ENCODE assay signal across 37 cellular contexts in the genomic region with DNA sequence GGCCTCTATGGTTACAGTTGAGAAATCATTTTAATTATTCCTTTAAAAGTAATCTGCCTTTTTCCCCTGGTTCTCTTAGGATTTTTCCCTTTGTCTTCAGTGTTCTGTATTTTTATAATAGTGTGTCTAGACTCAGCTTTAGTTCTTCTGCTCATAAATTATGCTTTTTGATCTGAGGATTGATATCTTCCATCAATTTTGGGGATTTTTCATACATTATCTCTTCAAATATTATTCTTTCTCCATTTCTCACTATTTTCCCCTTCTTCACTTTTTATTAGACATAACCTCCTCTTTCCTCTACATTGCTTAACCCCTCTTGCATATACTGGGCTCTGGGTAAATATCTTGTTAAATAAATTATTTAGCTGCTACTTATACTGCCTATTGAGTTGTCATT.
"Had no signal": no experiment of that assay in that cellular context is flagged by ENCODE, and none has a peak within 500 bp of the region (broad histone marks: within the 10 kb centered on the region; RNA-seq: fewer than 3 reads in every experiment).

No MANE protein-coding gene starts in this region.

- H3K4me3 Mint-ChIP-seq: activated CD4-positive, alpha-beta memory T cell treated with anti-CD3 and anti-CD28 coated beads, Interleukin-2, amount 10 ng/mL, durations not matched to agents 7 days and 5 days; activated CD4-positive, alpha-beta T cell treated with anti-CD3 and anti-CD28 coated beads for 36 hours; activated CD4-positive, alpha-beta T cell treated with anti-CD3 and anti-CD28 coated beads, Interleukin-2, amount 10 ng/mL, durations not matched to agents 7 days and 5 days; activated CD8-positive, alpha-beta memory T cell treated with anti-CD3 and anti-CD28 coated beads, Interleukin-2, amount 10 ng/mL, durations not matched to agents 7 days and 5 days; activated CD8-positive, alpha-beta T cell treated with anti-CD3 and anti-CD28 coated beads, Interleukin-2, amount 10 ng/mL, durations not matched to agents 7 days and 5 days; activated naive CD4-positive, alpha-beta T cell treated with anti-CD3 and anti-CD28 coated beads, Interleukin-2, amount 10 ng/mL, durations not matched to agents 7 days and 5 days; activated naive CD4-positive, alpha-beta T cell treated with anti-CD3 and anti-CD28 coated beads, Interleukin-2, amount 50 U/mL, for 24 hours; activated naive CD8-positive, alpha-beta T cell; activated naive CD8-positive, alpha-beta T cell treated with anti-CD3 and anti-CD28 coated beads, Interleukin-2, amount 10 ng/mL, durations not matched to agents 7 days and 5 days; activated naive CD8-positive, alpha-beta T cell treated with anti-CD3 and anti-CD28 coated beads, Interleukin-2, amount 50 U/mL, for 24 hours; brain; central memory CD8-positive, alpha-beta T cell; T-helper 1 cell treated with Interleukin-12 subunit alpha and Interleukin-12 subunit beta and Interleukin-4 antibody, amounts not matched to agents 30 μg/mL and 1 μg/mL, for 36 hours; T-helper 2 cell treated with Interferon-gamma antibody and Interleukin-4, amounts not matched to agents 5 μg/mL and 100 μg/mL, for 36 hours; WTC11 had no signal

- H3K9me3 Mint-ChIP-seq: activated CD4-positive, alpha-beta memory T cell treated with anti-CD3 and anti-CD28 coated beads, Interleukin-2, amount 10 ng/mL, durations not matched to agents 7 days and 5 days; activated CD4-positive, alpha-beta T cell treated with anti-CD3 and anti-CD28 coated beads, Interleukin-2, amount 10 ng/mL, durations not matched to agents 7 days and 5 days; activated naive CD4-positive, alpha-beta T cell treated with anti-CD3 and anti-CD28 coated beads, Interleukin-2, amount 10 ng/mL, durations not matched to agents 7 days and 5 days; activated naive CD4-positive, alpha-beta T cell treated with anti-CD3 and anti-CD28 coated beads, Interleukin-2, amount 50 U/mL, for 24 hours; activated naive CD8-positive, alpha-beta T cell treated with anti-CD3 and anti-CD28 coated beads, Interleukin-2, amount 10 ng/mL, durations not matched to agents 7 days and 5 days; activated naive CD8-positive, alpha-beta T cell treated with anti-CD3 and anti-CD28 coated beads, Interleukin-2, amount 50 U/mL, for 24 hours; activated T-helper 2 cell treated with anti-CD3 and anti-CD28 coated beads, Interferon-gamma antibody, Interleukin-2, Interleukin-4, amounts not matched to agents 10 μg/mL and 5 μg/mL and 100 μg/mL, durations not matched to agents 14 hours and 24 hours and 36 hours; central memory CD8-positive, alpha-beta T cell; T-helper 2 cell treated with Interferon-gamma antibody and Interleukin-4, amounts not matched to agents 5 μg/mL and 100 μg/mL, for 36 hours; WTC11 had no signal

- H3K27ac ChIP-seq: ascending aorta, cardiac muscle cell, WERI-Rb-1 had no signal

- DNase-seq: activated CD4-positive, alpha-beta memory T cell treated with anti-CD3 and anti-CD28 coated beads, Interleukin-2, amount 10 ng/mL, durations not matched to agents 7 days and 5 days; activated CD4-positive, alpha-beta T cell treated with anti-CD3 and anti-CD28 coated beads for 1 hour; activated CD4-positive, alpha-beta T cell treated with anti-CD3 and anti-CD28 coated beads for 36 hours; activated CD4-positive, alpha-beta T cell treated with anti-CD3 and anti-CD28 coated beads for 48 hours; activated CD4-positive, alpha-beta T cell treated with anti-CD3 and anti-CD28 coated beads, Interleukin-2, amount 10 ng/mL, durations not matched to agents 7 days and 5 days; activated CD4-positive, alpha-beta T cell treated with anti-CD3 and anti-CD28 coated beads, Interleukin-2, amount 50 U/mL, for 48 hours; activated CD4-positive, CD25-positive, alpha-beta regulatory T cell; activated CD8-positive, alpha-beta memory T cell treated with anti-CD3 and anti-CD28 coated beads for 24 hours; activated CD8-positive, alpha-beta memory T cell treated with anti-CD3 and anti-CD28 coated beads, Interleukin-2, amount 10 ng/mL, durations not matched to agents 7 days and 5 days; activated CD8-positive, alpha-beta memory T cell treated with anti-CD3 and anti-CD28 coated beads, Interleukin-2, amount 50 U/mL, for 48 hours; activated CD8-positive, alpha-beta T cell treated with anti-CD3 and anti-CD28 coated beads, Interleukin-2, amount 10 ng/mL, durations not matched to agents 7 days and 5 days; activated effector memory CD4-positive, alpha-beta T cell treated with Interleukin-2 at 50 U/mL for 16 hours; activated gamma-delta T cell; activated naive CD4-positive, alpha-beta T cell treated with anti-CD3 and anti-CD28 coated beads, Interleukin-2, amount 10 ng/mL, durations not matched to agents 7 days and 5 days; activated naive CD4-positive, alpha-beta T cell treated with Interleukin-2 at 50 U/mL for 16 hours; activated naive CD8-positive, alpha-beta T cell treated with anti-CD3 and anti-CD28 coated beads, Interleukin-2, amount 10 ng/mL, durations not matched to agents 7 days and 5 days; activated naive CD8-positive, alpha-beta T cell treated with anti-CD3 and anti-CD28 coated beads, Interleukin-2, amount 50 U/mL, for 24 hours; activated T-cell treated with anti-CD3 and anti-CD28 coated beads, Interleukin-2, amount 50 U/mL, for 48 hours; amygdala; anterior cingulate cortex; caudate nucleus; cerebellar nuclear complex; T-helper 1 cell; T-helper 2 cell; T-helper 9 cell; WERI-Rb-1 had no signal

- H3K27ac Mint-ChIP-seq: activated CD4-positive, alpha-beta memory T cell treated with anti-CD3 and anti-CD28 coated beads, Interleukin-2, amount 10 ng/mL, durations not matched to agents 7 days and 5 days; activated CD4-positive, alpha-beta T cell treated with anti-CD3 and anti-CD28 coated beads, Interleukin-2, amount 10 ng/mL, durations not matched to agents 7 days and 5 days; activated CD8-positive, alpha-beta memory T cell treated with anti-CD3 and anti-CD28 coated beads, Interleukin-2, amount 10 ng/mL, durations not matched to agents 7 days and 5 days; activated CD8-positive, alpha-beta T cell treated with anti-CD3 and anti-CD28 coated beads, Interleukin-2, amount 10 ng/mL, durations not matched to agents 7 days and 5 days; activated naive CD4-positive, alpha-beta T cell treated with anti-CD3 and anti-CD28 coated beads, Interleukin-2, amount 10 ng/mL, durations not matched to agents 7 days and 5 days; activated naive CD4-positive, alpha-beta T cell treated with anti-CD3 and anti-CD28 coated beads, Interleukin-2, amount 50 U/mL, for 24 hours; activated naive CD8-positive, alpha-beta T cell; activated naive CD8-positive, alpha-beta T cell treated with anti-CD3 and anti-CD28 coated beads, Interleukin-2, amount 10 ng/mL, durations not matched to agents 7 days and 5 days; activated naive CD8-positive, alpha-beta T cell treated with anti-CD3 and anti-CD28 coated beads, Interleukin-2, amount 50 U/mL, for 24 hours; activated T-helper 2 cell treated with anti-CD3 and anti-CD28 coated beads, Interferon-gamma antibody, Interleukin-2, Interleukin-4, amounts not matched to agents 10 μg/mL and 5 μg/mL and 100 μg/mL, durations not matched to agents 14 hours and 24 hours and 36 hours; brain; T-helper 1 cell treated with Interleukin-12 subunit alpha and Interleukin-12 subunit beta and Interleukin-4 antibody, amounts not matched to agents 30 μg/mL and 1 μg/mL, for 36 hours; T-helper 2 cell treated with Interferon-gamma antibody and Interleukin-4, amounts not matched to agents 5 μg/mL and 100 μg/mL, for 36 hours; WTC11 had no signal

- H3K4me1 Mint-ChIP-seq: activated naive CD4-positive, alpha-beta T cell treated with anti-CD3 and anti-CD28 coated beads, Interleukin-2, amount 10 ng/mL, durations not matched to agents 7 days and 5 days; activated naive CD4-positive, alpha-beta T cell treated with anti-CD3 and anti-CD28 coated beads, Interleukin-2, amount 50 U/mL, for 24 hours; brain; central memory CD8-positive, alpha-beta T cell; WTC11 had no signal

- ATAC-seq: activated CD4-positive, alpha-beta T cell treated with anti-CD3 and anti-CD28 coated beads for 36 hours; activated CD4-positive, CD25-positive, alpha-beta regulatory T cell treated with anti-CD3 and anti-CD28 coated beads, Interleukin-2, amount 50 U/mL, for 24 hours; activated CD8-positive, alpha-beta memory T cell treated with anti-CD3 and anti-CD28 coated beads, Interleukin-2, amount 10 ng/mL, durations not matched to agents 7 days and 5 days; activated CD8-positive, alpha-beta T cell treated with anti-CD3 and anti-CD28 coated beads, Interleukin-2, amount 10 ng/mL, durations not matched to agents 7 days and 5 days; activated naive CD8-positive, alpha-beta T cell treated with anti-CD3 and anti-CD28 coated beads, Interleukin-2, amount 50 U/mL, for 24 hours; WTC11 had no signal

- H3K27me3 Mint-ChIP-seq: activated CD4-positive, alpha-beta memory T cell treated with anti-CD3 and anti-CD28 coated beads, Interleukin-2, amount 10 ng/mL, durations not matched to agents 7 days and 5 days; activated CD4-positive, alpha-beta T cell treated with anti-CD3 and anti-CD28 coated beads for 36 hours; activated CD4-positive, alpha-beta T cell treated with anti-CD3 and anti-CD28 coated beads, Interleukin-2, amount 10 ng/mL, durations not matched to agents 7 days and 5 days; activated CD8-positive, alpha-beta memory T cell treated with anti-CD3 and anti-CD28 coated beads, Interleukin-2, amount 10 ng/mL, durations not matched to agents 7 days and 5 days; activated naive CD4-positive, alpha-beta T cell treated with anti-CD3 and anti-CD28 coated beads, Interleukin-2, amount 10 ng/mL, durations not matched to agents 7 days and 5 days; activated naive CD4-positive, alpha-beta T cell treated with anti-CD3 and anti-CD28 coated beads, Interleukin-2, amount 50 U/mL, for 24 hours; activated naive CD8-positive, alpha-beta T cell; activated naive CD8-positive, alpha-beta T cell treated with anti-CD3 and anti-CD28 coated beads, Interleukin-2, amount 10 ng/mL, durations not matched to agents 7 days and 5 days; activated naive CD8-positive, alpha-beta T cell treated with anti-CD3 and anti-CD28 coated beads, Interleukin-2, amount 50 U/mL, for 24 hours; brain; central memory CD8-positive, alpha-beta T cell had no signal
